In the genomic region with DNA sequence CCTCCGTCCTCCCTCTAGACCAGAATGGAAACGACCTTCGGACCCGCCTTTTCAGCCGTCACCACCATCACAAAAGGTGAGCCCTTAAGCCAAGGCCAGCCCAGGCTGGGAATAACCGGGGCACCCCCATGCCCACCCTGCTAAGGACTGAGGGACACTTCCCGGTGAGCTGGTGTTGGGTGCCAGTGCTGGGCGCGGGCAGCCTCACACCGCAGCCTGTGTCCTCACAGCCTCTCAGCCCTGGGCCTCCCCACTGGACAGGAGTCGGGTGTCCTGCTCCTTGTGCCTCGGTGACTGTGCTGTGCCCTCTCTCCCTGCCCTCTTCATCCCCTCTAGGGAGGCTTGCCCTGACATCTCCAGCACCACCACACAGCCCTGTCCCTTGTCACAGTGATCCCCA, we compare ENCODE assay signal across 18 cellular contexts. TPM values are rescaled to one million over a fixed set of nuclear protein-coding genes. Genes with fewer than 3 reads are reported as not detected.
"Had no signal": no experiment of that assay in that cellular context is flagged by ENCODE, and none has a peak within 500 bp of the region (broad histone marks: within the 10 kb centered on the region; RNA-seq: fewer than 3 reads in every experiment).

No MANE protein-coding gene starts in this region.

- H3K27ac Mint-ChIP-seq: activated CD4-positive, alpha-beta T cell treated with anti-CD3 and anti-CD28 coated beads, Interleukin-2, amount 10 ng/mL, durations not matched to agents 24 days and 14 days; activated T-cell treated with anti-CD3 and anti-CD28 coated beads, Interleukin-2, amount 50 U/mL, for 72 hours; stimulated activated naive B cell treated with anti-CD40 and anti-IgM and Interleukin-4, amounts not matched to agents 10 μg/mL and 1 μg/mL and 100 μg/mL, for 72 hours; T-helper 1 cell treated with Interleukin-12 subunit alpha and Interleukin-12 subunit beta and Interleukin-4 antibody, amounts not matched to agents 30 μg/mL and 1 μg/mL, for 36 hours had no signal

- H3K36me3 ChIP-seq: cardiac muscle cell had no signal

- H3K9ac ChIP-seq: parathyroid adenoma had no signal

- FAIRE-seq: frontal cortex, keratinocyte had no signal

- H3K79me2 ChIP-seq: parathyroid adenoma had no signal

- H3K27me3 Mint-ChIP-seq: activated CD4-positive, alpha-beta T cell treated with anti-CD3 and anti-CD28 coated beads, Interleukin-2, amount 10 ng/mL, durations not matched to agents 24 days and 14 days; stimulated activated naive B cell treated with anti-CD40 and anti-IgM and Interleukin-4, amounts not matched to agents 10 μg/mL and 1 μg/mL and 100 μg/mL, for 72 hours had no signal

- H2AFZ ChIP-seq: parathyroid adenoma had no signal

- H3K4me1 ChIP-seq: parathyroid adenoma had no signal

- H3K27me3 ChIP-seq: cardiac muscle cell, dorsolateral prefrontal cortex had no signal

- H3K4me3 ChIP-seq: cardiac muscle cell, dorsolateral prefrontal cortex, lung, thoracic aorta had no signal

- H3K36me3 Mint-ChIP-seq: natural killer cell had no signal

- H3K9me3 Mint-ChIP-seq: activated CD4-positive, alpha-beta T cell treated with anti-CD3 and anti-CD28 coated beads, Interleukin-2, amount 10 ng/mL, durations not matched to agents 24 days and 14 days; activated naive CD4-positive, alpha-beta T cell treated with anti-CD3 and anti-CD28 coated beads, Interleukin-2, amount 50 U/mL, for 72 hours; activated T-cell treated with anti-CD3 and anti-CD28 coated beads, Interleukin-2, amount 50 U/mL, for 72 hours; natural killer cell; stimulated activated naive B cell treated with anti-CD40 and anti-IgM and Interleukin-4, amounts not matched to agents 10 μg/mL and 1 μg/mL and 100 μg/mL, for 72 hours; T-helper 1 cell treated with Interleukin-12 subunit alpha and Interleukin-12 subunit beta and Interleukin-4 antibody, amounts not matched to agents 30 μg/mL and 1 μg/mL, for 36 hours had no signal

- DNase-seq: activated CD4-positive, alpha-beta T cell treated with anti-CD3 and anti-CD28 coated beads, Interleukin-2, amount 10 ng/mL, durations not matched to agents 24 days and 14 days; activated CD8-positive, alpha-beta memory T cell treated with anti-CD3 and anti-CD28 coated beads, Interleukin-2, amount 50 U/mL, for 4 hours; activated effector memory CD4-positive, alpha-beta T cell treated with anti-CD3 and anti-CD28 coated beads, Interleukin-2, amount 50 U/mL, for 16 hours; activated T-cell treated with anti-CD3 and anti-CD28 coated beads, Interleukin-2, amount 50 U/mL, for 72 hours; amniotic stem cell; dorsolateral prefrontal cortex; natural killer cell; stimulated activated CD4-positive, alpha-beta T cell treated with anti-CD3 and anti-CD28 coated beads, Interleukin-4, amount 100 ng/mL, for 24 hours; stimulated activated naive B cell treated with anti-CD40 and anti-IgM and Interleukin-4, amounts not matched to agents 10 μg/mL and 1 μg/mL and 100 μg/mL, for 72 hours had no signal

- H3K9me3 ChIP-seq: thoracic aorta had no signal

- H3K4me3 Mint-ChIP-seq: activated CD4-positive, alpha-beta T cell treated with anti-CD3 and anti-CD28 coated beads, Interleukin-2, amount 10 ng/mL, durations not matched to agents 24 days and 14 days; activated T-cell treated with anti-CD3 and anti-CD28 coated beads, Interleukin-2, amount 50 U/mL, for 72 hours; natural killer cell; stimulated activated naive B cell treated with anti-CD40 and anti-IgM and Interleukin-4, amounts not matched to agents 10 μg/mL and 1 μg/mL and 100 μg/mL, for 72 hours; T-helper 1 cell treated with Interleukin-12 subunit alpha and Interleukin-12 subunit beta and Interleukin-4 antibody, amounts not matched to agents 30 μg/mL and 1 μg/mL, for 36 hours had no signal

- H3K27ac ChIP-seq: cardiac muscle cell, dorsolateral prefrontal cortex, parathyroid adenoma, thoracic aorta had no signal

- ATAC-seq: activated naive CD4-positive, alpha-beta T cell treated with anti-CD3 and anti-CD28 coated beads, Interleukin-2, amount 50 U/mL, for 72 hours; activated T-cell treated with anti-CD3 and anti-CD28 coated beads, Interleukin-2, amount 50 U/mL, for 72 hours; natural killer cell; sciatic nerve; stimulated activated naive B cell treated with anti-CD40 and anti-IgM and Interleukin-4, amounts not matched to agents 10 μg/mL and 1 μg/mL and 100 μg/mL, for 72 hours had no signal

RNA-seq across cellular contexts. Expression of a gene that starts 17.4 kb away (rescaled TPM):
- total RNA-seq: thoracic aorta had no signal

RNA-seq across cellular contexts. Expression of a gene that starts 30.5 kb away (rescaled TPM):
- total RNA-seq: natural killer cell, thoracic aorta had no signal
